In genomic region chr9:112169368-112169767, GRCh38 we compare ENCODE assay signal across 26 cellular contexts. TPM values are rescaled to one million over a fixed set of nuclear protein-coding genes. Genes with fewer than 3 reads are reported as not detected.
A peak's percentile ranks its signal among the peaks of the same experiment; 100 is the strongest.
DNase-seq lines count a peak whose midpoint lies in the region; ATAC-seq and TF ChIP-seq lines count a peak whose summit lies in the region.
"Had no signal": no experiment of that assay in that cellular context is flagged by ENCODE, and none has a peak within 500 bp of the region (broad histone marks: within the 10 kb centered on the region; RNA-seq: fewer than 3 reads in every experiment).

No MANE protein-coding gene starts in this region.

- H3K9me3 Mint-ChIP-seq in CD14-positive monocyte (peaks cover 0 to 5% (median 0%) of the 10 kb centered on the region in 7 donors), HFFc6 (no peaks in the 10 kb centered on the region)
- peaks cover 6% of the 10 kb centered on the region for H3K9me3 Mint-ChIP-seq in natural killer cell treated with Interleukin-12 subunit alpha and Interleukin-12 subunit beta and Interleukin-15 and Interleukin-18, amount 100 ng/mL, for 72 hours
- H3K9me3 Mint-ChIP-seq: dendritic cell treated with granulocyte-macrophage colony-stimulating factor and Interleukin-4, amounts not matched to agents 40 ng/mL and 50 ng/mL, for 4 days; stimulated activated naive CD8-positive, alpha-beta T cell treated with anti-CD3 and anti-CD28 coated beads, Interleukin-15, Interleukin-2, amounts not matched to agents 100 ng/mL and 50 ng/mL, for 24 hours had no signal

- H3K27me3 ChIP-seq in RWPE2 (ENCODE audit: insufficient read depth, poor library complexity, severe bottlenecking), result no peaks in the 10 kb centered on the region
- no peaks in the 10 kb centered on the region for H3K27me3 ChIP-seq in esophagus squamous epithelium
- no peaks in the 10 kb centered on the region for H3K27me3 ChIP-seq in WERI-Rb-1 (ENCODE audit: insufficient read depth, low read depth, severe bottlenecking)

- H3K27ac Mint-ChIP-seq in CD14-positive monocyte (peak overlapping the region in 4 of 7 donors; percentile 6 to 76 (median 60)), HFFc6 (no peak overlapping the region)
- peak overlapping the region; percentile 34 to 68 for H3K27ac Mint-ChIP-seq in natural killer cell treated with Interleukin-12 subunit alpha and Interleukin-12 subunit beta and Interleukin-15 and Interleukin-18, amount 100 ng/mL, for 72 hours
- H3K27ac Mint-ChIP-seq: activated T-cell treated with anti-CD3 and anti-CD28 coated beads, Interleukin-2, amount 50 U/mL, for 24 hours; B cell; dendritic cell treated with granulocyte-macrophage colony-stimulating factor and Interleukin-4, amounts not matched to agents 40 ng/mL and 50 ng/mL, for 4 days; stimulated activated naive CD8-positive, alpha-beta T cell treated with anti-CD3 and anti-CD28 coated beads, Interleukin-15, Interleukin-2, amounts not matched to agents 100 ng/mL and 50 ng/mL, for 24 hours had no signal

- 50% methylated on average over 6 of the region's 6 CpGs for WGBS in esophagus squamous epithelium, 2 donors

- H3K36me3 ChIP-seq in RWPE2 (ENCODE audit: low read depth) (no peaks in the 10 kb centered on the region), esophagus squamous epithelium (no peaks in the 10 kb centered on the region), WERI-Rb-1 (peaks cover 33% of the 10 kb centered on the region)
- H3K36me3 ChIP-seq: tibial nerve had no signal

- TF ChIP-seq POLR2A in esophagus squamous epithelium (IDR thresholded peaks at IDR 0.05), result no peak

- intact Hi-C loops in CD14-positive monocyte (cut with micrococcal nuclease) (no loop called here), esophagus squamous epithelium (cut with DNase I) (no loop called here)

- H3K36me3 Mint-ChIP-seq in CD14-positive monocyte (peaks cover 39 to 66% of the 10 kb centered on the region in 2 donors), HFFc6 (ENCODE audit: low read depth) (peaks cover 16% of the 10 kb centered on the region)
- peaks cover 9% of the 10 kb centered on the region for H3K36me3 Mint-ChIP-seq in natural killer cell treated with Interleukin-12 subunit alpha and Interleukin-12 subunit beta and Interleukin-15 and Interleukin-18, amount 100 ng/mL, for 72 hours

- H3K4me3 Mint-ChIP-seq in CD14-positive monocyte, result no peak overlapping the region
- peak overlapping the region; percentile 13 for H3K4me3 Mint-ChIP-seq in natural killer cell treated with Interleukin-12 subunit alpha and Interleukin-12 subunit beta and Interleukin-15 and Interleukin-18, amount 100 ng/mL, for 72 hours
- no peak overlapping the region for H3K4me3 Mint-ChIP-seq in HFFc6
- H3K4me3 Mint-ChIP-seq: activated T-cell treated with anti-CD3 and anti-CD28 coated beads, Interleukin-2, amount 50 U/mL, for 24 hours; B cell; dendritic cell treated with granulocyte-macrophage colony-stimulating factor and Interleukin-4, amounts not matched to agents 40 ng/mL and 50 ng/mL, for 4 days; stimulated activated naive CD8-positive, alpha-beta T cell treated with anti-CD3 and anti-CD28 coated beads, Interleukin-15, Interleukin-2, amounts not matched to agents 100 ng/mL and 50 ng/mL, for 24 hours had no signal

- TF ChIP-seq CTCF in CD14-positive monocyte (IDR thresholded peaks at IDR 0.05) (no peak), RWPE2 (IDR thresholded peaks at IDR 0.05; ENCODE audit: poor library complexity, severe bottlenecking) (no peak), esophagus squamous epithelium (IDR thresholded peaks at IDR 0.05) (peak in 1 of 6 experiments; percentile 10), WERI-Rb-1 (IDR thresholded peaks at IDR 0.05; ENCODE audit: low read depth, low read length) (no peak), HFFc6 (IDR thresholded peaks at IDR 0.05) (no peak)

- H3K27ac ChIP-seq in RWPE2 (ENCODE audit: poor library complexity, severe bottlenecking) (peak overlapping the region; percentile 54), esophagus squamous epithelium (peak overlapping the region; percentile 66 to 91 (median 79)), WERI-Rb-1 (no peak overlapping the region)
- H3K27ac ChIP-seq: HL-60 had no signal

- H3K4me1 ChIP-seq in RWPE2 (ENCODE audit: insufficient read depth, poor library complexity, severe bottlenecking), result peaks cover 35% of the 10 kb centered on the region
- H3K4me1 ChIP-seq in esophagus squamous epithelium, result peaks cover 20 to 86% (median 34%) of the 10 kb centered on the region in 3 donors

- H3K4me1 Mint-ChIP-seq in CD14-positive monocyte (peaks cover 79% of the 10 kb centered on the region), HFFc6 (ENCODE audit: low read depth) (peaks cover 23% of the 10 kb centered on the region)
- peaks cover 70 to 82% of the 10 kb centered on the region in 2 donors for H3K4me1 Mint-ChIP-seq in natural killer cell treated with Interleukin-12 subunit alpha and Interleukin-12 subunit beta and Interleukin-15 and Interleukin-18, amount 100 ng/mL, for 72 hours (ENCODE audit: low read depth in 2 of 2)

- ATAC-seq in RWPE2 (ENCODE audit: low read depth), result no peak
- ATAC-seq in natural killer cell treated with Interleukin-12 subunit alpha and Interleukin-12 subunit beta and Interleukin-15 and Interleukin-18, amount 100 ng/mL, for 72 hours, result no peak
- ATAC-seq: A549 had no signal

- DNase-seq in CD14-positive monocyte (ENCODE audit: low spot score), result no peak
- no peak for DNase-seq in RWPE2 (ENCODE audit: low spot score)
- no peak for DNase-seq in esophagus squamous epithelium (lab: John Stamatoyannopoulos, UW)
- no peak for DNase-seq in natural killer cell treated with Interleukin-12 subunit alpha and Interleukin-12 subunit beta and Interleukin-15 and Interleukin-18, amount 100 ng/mL, for 72 hours (ENCODE audit: low spot score)
- DNase-seq in WERI-Rb-1, result no peak
- DNase-seq in globus pallidus (ENCODE audit: low spot score), result no peak
- DNase-seq in NCI-H2171 (lab: John Stamatoyannopoulos, UW), result no peak
- no peak for DNase-seq in HFFc6
- DNase-seq: activated CD4-positive, CD25-positive, alpha-beta regulatory T cell treated with anti-CD3 and anti-CD28 coated beads, Interleukin-2, amount 50 U/mL, for 72 hours; activated naive CD4-positive, alpha-beta T cell treated with Interleukin-2 at 50 U/mL for 16 hours; activated T-cell treated with anti-CD3 and anti-CD28 coated beads, Interleukin-2, amount 50 U/mL, for 24 hours; GOT3; IMR-90; NCI-H1417 treated with DMSO at 0.1 percent for 48 hours; NCI-H2107; NCI-H524; SK-N-SH; stimulated activated CD4-positive, alpha-beta T cell treated with anti-CD3 and anti-CD28 coated beads, Interleukin-4, amount 100 ng/mL, for 1 hour; T-helper 9 cell had no signal

- H3K4me3 ChIP-seq in RWPE2 (ENCODE audit: severe bottlenecking) (no peak overlapping the region), esophagus squamous epithelium (no peak overlapping the region), WERI-Rb-1 (ENCODE audit: low read depth, low read length) (no peak overlapping the region)
- H3K4me3 ChIP-seq: A549, skin epidermis, tibial nerve had no signal

- peaks cover 0 to 5% (median 0%) of the 10 kb centered on the region in 3 donors for H3K27me3 Mint-ChIP-seq in CD14-positive monocyte (ENCODE audit: low read depth in 3 of 3)
- H3K27me3 Mint-ChIP-seq in natural killer cell treated with Interleukin-12 subunit alpha and Interleukin-12 subunit beta and Interleukin-15 and Interleukin-18, amount 100 ng/mL, for 72 hours, result no peaks in the 10 kb centered on the region
- H3K27me3 Mint-ChIP-seq in HFFc6 (ENCODE audit: insufficient read depth), result peaks cover under 1% of the 10 kb centered on the region; the same call in 1 of the 2 replicates
- H3K27me3 Mint-ChIP-seq: activated T-cell treated with anti-CD3 and anti-CD28 coated beads, Interleukin-2, amount 50 U/mL, for 24 hours; B cell; dendritic cell treated with granulocyte-macrophage colony-stimulating factor and Interleukin-4, amounts not matched to agents 40 ng/mL and 50 ng/mL, for 4 days; stimulated activated naive CD8-positive, alpha-beta T cell treated with anti-CD3 and anti-CD28 coated beads, Interleukin-15, Interleukin-2, amounts not matched to agents 100 ng/mL and 50 ng/mL, for 24 hours had no signal

- H3K9me3 ChIP-seq in RWPE2 (ENCODE audit: severe bottlenecking), result no peaks in the 10 kb centered on the region
- no peaks in the 10 kb centered on the region for H3K9me3 ChIP-seq in esophagus squamous epithelium
- H3K9me3 ChIP-seq in WERI-Rb-1 (ENCODE audit: severe bottlenecking), result no peaks in the 10 kb centered on the region
- H3K9me3 ChIP-seq: A549, SK-N-SH, tibial nerve had no signal

RNA-seq across cellular contexts. Expression of gene SUSD1, which starts 5.7 kb away (rescaled TPM):
- polyA plus RNA-seq in CD14-positive monocyte, result 10 to 100 TPM; 29.1 to 42.3 TPM
- total RNA-seq in esophagus squamous epithelium, result 1 to 10 TPM; 5.6 to 6.6 (median 6.5) TPM
- 10 to 100 TPM; 20.0 to 23.4 TPM for total RNA-seq in natural killer cell treated with Interleukin-12 subunit alpha and Interleukin-12 subunit beta and Interleukin-15 and Interleukin-18, amount 100 ng/mL, for 72 hours
- 1 to 10 TPM; 3.5 to 9.4 (median 8.2) TPM for total RNA-seq in HFFc6 (2021; fragmentation: NEBNext Ultra II Directional; extraction: Animal tissue kit (Norgen Biotek cat#: 25700))
